ENCODE assay signal across 8 cellular contexts in genomic region chr14:78959674-78960264, GRCh38.
DNase-seq lines count a peak whose midpoint lies in the region; ATAC-seq and TF ChIP-seq lines count a peak whose summit lies in the region.

No MANE protein-coding gene starts in this region.

- no peak overlapping the region for H3K4me3 ChIP-seq in GM12865 (ENCODE audit: low read depth, low read length)

- no peaks in the 10 kb centered on the region for H3K9me3 Mint-ChIP-seq in T-helper 2 cell treated with Interferon-gamma antibody and Interleukin-4, amounts not matched to agents 5 μg/mL and 100 μg/mL, for 36 hours
- no peaks in the 10 kb centered on the region for H3K9me3 Mint-ChIP-seq in MCF 10A (ENCODE audit: unreplicated experiment)

- H3K27ac Mint-ChIP-seq in T-helper 2 cell treated with Interferon-gamma antibody and Interleukin-4, amounts not matched to agents 5 μg/mL and 100 μg/mL, for 36 hours: no peak overlapping the region
- no peak overlapping the region for H3K27ac Mint-ChIP-seq in MCF 10A (ENCODE audit: low read depth, unreplicated experiment)

- DNase-seq in GM12865 (ENCODE audit: low read depth) (peak; percentile 68), NCI-H1694 treated with DMSO at 0.1 percent for 48 hours (lab: John Stamatoyannopoulos, UW) (peak; percentile 87), MCF 10A (ENCODE audit: unreplicated experiment) (peak; percentile 70), inferior parietal cortex (ENCODE audit: extremely low spot score) (peak; percentile 91)
- peak; percentile 4 for DNase-seq in T-helper 2 cell treated with Interferon-gamma antibody and Interleukin-4, amounts not matched to agents 5 μg/mL and 100 μg/mL, for 36 hours (ENCODE audit: low spot score)
- peak; percentile 70 for DNase-seq in stimulated activated CD4-positive, alpha-beta T cell treated with anti-CD3 and anti-CD28 coated beads, Interleukin-15, amount 100 ng/mL, for 24 hours

- no peak overlapping the region for H3K4me3 Mint-ChIP-seq in T-helper 2 cell treated with Interferon-gamma antibody and Interleukin-4, amounts not matched to agents 5 μg/mL and 100 μg/mL, for 36 hours
- no peak overlapping the region for H3K4me3 Mint-ChIP-seq in MCF 10A (ENCODE audit: unreplicated experiment)

- ATAC-seq in HG02642 (IDR thresholded peaks at IDR 0.05; ENCODE audit: poor library complexity, unreplicated experiment) (peak; percentile 84), GM18873 (IDR thresholded peaks at IDR 0.05; ENCODE audit: low FRiP score, unreplicated experiment) (no peak)

- CTCF ChIA-PET in MCF 10A (lab: Yijun Ruan, JAX): interaction anchor here (0.5 to 4.6 kb wide), 46 partner anchors 9 to 1999 kb away, joined by 3 to 43 read pairs (median 3); no protein-coding TSS in a partner anchor

- no TSS peak for BruUV-seq in MCF 10A (replicated peaks; lab: Mats Ljungman, UMichigan)

- peaks cover 2% of the 10 kb centered on the region for H3K4me1 Mint-ChIP-seq in T-helper 2 cell treated with Interferon-gamma antibody and Interleukin-4, amounts not matched to agents 5 μg/mL and 100 μg/mL, for 36 hours (ENCODE audit: low read depth)
- H3K4me1 Mint-ChIP-seq in MCF 10A (ENCODE audit: insufficient read depth, unreplicated experiment): no peaks in the 10 kb centered on the region

- H3K36me3 Mint-ChIP-seq in T-helper 2 cell treated with Interferon-gamma antibody and Interleukin-4, amounts not matched to agents 5 μg/mL and 100 μg/mL, for 36 hours (ENCODE audit: low read depth): no peaks in the 10 kb centered on the region
- H3K36me3 Mint-ChIP-seq in MCF 10A (ENCODE audit: insufficient read depth, unreplicated experiment): no peaks in the 10 kb centered on the region

- POLR2A ChIA-PET in MCF 10A (lab: Yijun Ruan, JAX): interaction anchor here (0.6 kb wide), 1 partner anchor 150 kb away, joined by 3 read pairs; no protein-coding TSS in a partner anchor

- intact Hi-C loops in MCF 10A (cut with micrococcal nuclease): no loop called here

- H3K27me3 Mint-ChIP-seq in T-helper 2 cell treated with Interferon-gamma antibody and Interleukin-4, amounts not matched to agents 5 μg/mL and 100 μg/mL, for 36 hours (ENCODE audit: low read depth): no peaks in the 10 kb centered on the region
- H3K27me3 Mint-ChIP-seq in MCF 10A (ENCODE audit: insufficient read depth, unreplicated experiment): peaks cover 53% of the 10 kb centered on the region

- TF ChIP-seq CTCF in GM12865 (IDR thresholded peaks at IDR 0.05; ENCODE audit: insufficient read depth, low read depth, low read length, missing control alignments): peak; percentile 88
- TF ChIP-seq CTCF in MCF 10A (IDR thresholded peaks at IDR 0.05; ENCODE audit: unreplicated experiment): peak; percentile 76

Comparison
In these comparisons a context has a peak if more than half of its experiments do, and no peak if none do; other contexts are left out.
1. DNase-seq: peak in every context shown above with its lines; median percentile 91 in inferior parietal cortex; 87 in NCI-H1694 treated with DMSO at 0.1 percent for 48 hours; 70 in MCF 10A; 70 in stimulated activated CD4-positive, alpha-beta T cell treated with anti-CD3 and anti-CD28 coated beads, Interleukin-15, amount 100 ng/mL, for 24 hours; 68 in GM12865; 4 in T-helper 2 cell treated with Interferon-gamma antibody and Interleukin-4, amounts not matched to agents 5 μg/mL and 100 μg/mL, for 36 hours.